Comparison of ENCODE assay signal across 1 cellular context in the genomic region with DNA sequence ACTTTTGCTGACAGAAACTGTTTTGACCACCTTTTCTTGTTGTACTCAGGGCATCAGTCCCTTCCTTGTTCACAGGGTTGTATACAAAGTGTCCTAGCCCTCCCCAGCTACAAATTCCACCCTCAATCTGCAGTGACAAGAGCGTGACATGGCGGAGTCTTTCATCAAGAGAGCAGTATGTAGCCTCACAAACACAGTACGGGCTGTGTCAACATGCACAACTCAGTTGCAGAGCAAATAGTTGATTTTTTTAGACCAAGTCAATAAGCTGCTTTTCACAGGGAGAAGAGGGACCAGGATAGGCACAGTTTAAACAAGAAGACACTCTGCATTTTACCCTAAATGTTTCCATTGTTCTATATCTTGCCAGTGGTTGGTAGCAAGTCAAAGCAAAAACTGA.
A peak's percentile ranks its signal among the peaks of the same experiment; 100 is the strongest.
TF ChIP-seq lines count a peak whose summit lies in the region.

No MANE protein-coding gene starts in this region.

TF ChIP-seq in HepG2, 621 proteins besides CTCF, POLR2A, EP300 and RAD21 (continued from another document and continues in another):
- TF ChIP-seq PAXIP1 (CRISPR knock-in tag; conservative IDR thresholded peaks at IDR 0.05) = peak; percentile 62
- TF ChIP-seq BRD4 (CRISPR knock-in tag; IDR thresholded peaks at IDR 0.05) = no peak
- TF ChIP-seq, protein P1, sequence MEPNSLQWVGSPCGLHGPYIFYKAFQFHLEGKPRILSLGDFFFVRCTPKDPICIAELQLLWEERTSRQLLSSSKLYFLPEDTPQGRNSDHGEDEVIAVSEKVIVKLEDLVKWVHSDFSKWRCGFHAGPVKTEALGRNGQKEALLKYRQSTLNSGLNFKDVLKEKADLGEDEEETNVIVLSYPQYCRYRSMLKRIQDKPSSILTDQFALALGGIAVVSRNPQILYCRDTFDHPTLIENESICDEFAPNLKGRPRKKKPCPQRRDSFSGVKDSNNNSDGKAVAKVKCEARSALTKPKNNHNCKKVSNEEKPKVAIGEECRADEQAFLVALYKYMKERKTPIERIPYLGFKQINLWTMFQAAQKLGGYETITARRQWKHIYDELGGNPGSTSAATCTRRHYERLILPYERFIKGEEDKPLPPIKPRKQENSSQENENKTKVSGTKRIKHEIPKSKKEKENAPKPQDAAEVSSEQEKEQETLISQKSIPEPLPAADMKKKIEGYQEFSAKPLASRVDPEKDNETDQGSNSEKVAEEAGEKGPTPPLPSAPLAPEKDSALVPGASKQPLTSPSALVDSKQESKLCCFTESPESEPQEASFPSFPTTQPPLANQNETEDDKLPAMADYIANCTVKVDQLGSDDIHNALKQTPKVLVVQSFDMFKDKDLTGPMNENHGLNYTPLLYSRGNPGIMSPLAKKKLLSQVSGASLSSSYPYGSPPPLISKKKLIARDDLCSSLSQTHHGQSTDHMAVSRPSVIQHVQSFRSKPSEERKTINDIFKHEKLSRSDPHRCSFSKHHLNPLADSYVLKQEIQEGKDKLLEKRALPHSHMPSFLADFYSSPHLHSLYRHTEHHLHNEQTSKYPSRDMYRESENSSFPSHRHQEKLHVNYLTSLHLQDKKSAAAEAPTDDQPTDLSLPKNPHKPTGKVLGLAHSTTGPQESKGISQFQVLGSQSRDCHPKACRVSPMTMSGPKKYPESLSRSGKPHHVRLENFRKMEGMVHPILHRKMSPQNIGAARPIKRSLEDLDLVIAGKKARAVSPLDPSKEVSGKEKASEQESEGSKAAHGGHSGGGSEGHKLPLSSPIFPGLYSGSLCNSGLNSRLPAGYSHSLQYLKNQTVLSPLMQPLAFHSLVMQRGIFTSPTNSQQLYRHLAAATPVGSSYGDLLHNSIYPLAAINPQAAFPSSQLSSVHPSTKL (CRISPR knock-in tag; IDR thresholded peaks at IDR 0.05) = peak; percentile 60
- no peak for TF ChIP-seq ZNF619 (CRISPR knock-in tag; IDR thresholded peaks at IDR 0.05)
- TF ChIP-seq, protein P2, sequence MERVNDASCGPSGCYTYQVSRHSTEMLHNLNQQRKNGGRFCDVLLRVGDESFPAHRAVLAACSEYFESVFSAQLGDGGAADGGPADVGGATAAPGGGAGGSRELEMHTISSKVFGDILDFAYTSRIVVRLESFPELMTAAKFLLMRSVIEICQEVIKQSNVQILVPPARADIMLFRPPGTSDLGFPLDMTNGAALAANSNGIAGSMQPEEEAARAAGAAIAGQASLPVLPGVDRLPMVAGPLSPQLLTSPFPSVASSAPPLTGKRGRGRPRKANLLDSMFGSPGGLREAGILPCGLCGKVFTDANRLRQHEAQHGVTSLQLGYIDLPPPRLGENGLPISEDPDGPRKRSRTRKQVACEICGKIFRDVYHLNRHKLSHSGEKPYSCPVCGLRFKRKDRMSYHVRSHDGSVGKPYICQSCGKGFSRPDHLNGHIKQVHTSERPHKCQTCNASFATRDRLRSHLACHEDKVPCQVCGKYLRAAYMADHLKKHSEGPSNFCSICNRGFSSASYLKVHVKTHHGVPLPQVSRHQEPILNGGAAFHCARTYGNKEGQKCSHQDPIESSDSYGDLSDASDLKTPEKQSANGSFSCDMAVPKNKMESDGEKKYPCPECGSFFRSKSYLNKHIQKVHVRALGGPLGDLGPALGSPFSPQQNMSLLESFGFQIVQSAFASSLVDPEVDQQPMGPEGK (CRISPR knock-in tag; IDR thresholded peaks at IDR 0.05) = peak; percentile 88
- TF ChIP-seq, protein P3, sequence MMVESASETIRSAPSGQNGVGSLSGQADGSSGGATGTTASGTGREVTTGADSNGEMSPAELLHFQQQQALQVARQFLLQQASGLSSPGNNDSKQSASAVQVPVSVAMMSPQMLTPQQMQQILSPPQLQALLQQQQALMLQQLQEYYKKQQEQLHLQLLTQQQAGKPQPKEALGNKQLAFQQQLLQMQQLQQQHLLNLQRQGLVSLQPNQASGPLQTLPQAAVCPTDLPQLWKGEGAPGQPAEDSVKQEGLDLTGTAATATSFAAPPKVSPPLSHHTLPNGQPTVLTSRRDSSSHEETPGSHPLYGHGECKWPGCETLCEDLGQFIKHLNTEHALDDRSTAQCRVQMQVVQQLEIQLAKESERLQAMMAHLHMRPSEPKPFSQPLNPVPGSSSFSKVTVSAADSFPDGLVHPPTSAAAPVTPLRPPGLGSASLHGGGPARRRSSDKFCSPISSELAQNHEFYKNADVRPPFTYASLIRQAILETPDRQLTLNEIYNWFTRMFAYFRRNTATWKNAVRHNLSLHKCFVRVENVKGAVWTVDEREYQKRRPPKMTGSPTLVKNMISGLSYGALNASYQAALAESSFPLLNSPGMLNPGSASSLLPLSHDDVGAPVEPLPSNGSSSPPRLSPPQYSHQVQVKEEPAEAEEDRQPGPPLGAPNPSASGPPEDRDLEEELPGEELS (CRISPR knock-in tag; IDR thresholded peaks at IDR 0.05) = peak; percentile 73
- no peak for TF ChIP-seq RCOR2 (CRISPR knock-in tag; IDR thresholded peaks at IDR 0.05)
- peak; percentile 60 for TF ChIP-seq SALL1 (CRISPR knock-in tag; IDR thresholded peaks at IDR 0.05)
- TF ChIP-seq ZNF362 (CRISPR knock-in tag; IDR thresholded peaks at IDR 0.05; ENCODE audit: borderline replicate concordance) = peak; percentile 74; the same call in 1 of the 2 replicates
- peak; percentile 56; the same call in 1 of the 2 replicates for TF ChIP-seq FOXK1 (CRISPR knock-in tag; IDR thresholded peaks at IDR 0.05; ENCODE audit: borderline replicate concordance, low read depth)
- TF ChIP-seq ZFP36 (IDR thresholded peaks at IDR 0.05; ENCODE audit: borderline replicate concordance, low read depth, low read length, partially characterized antibody) = peak; percentile 14
- no peak for TF ChIP-seq CBX5 (CRISPR knock-in tag; IDR thresholded peaks at IDR 0.05; ENCODE audit: borderline replicate concordance)
- TF ChIP-seq BHLHE40 (IDR thresholded peaks at IDR 0.05; ENCODE audit: low read length) = peak; percentile 57
- no peak for TF ChIP-seq SOX13 (IDR thresholded peaks at IDR 0.05)
- TF ChIP-seq SOX13 (CRISPR knock-in tag; conservative IDR thresholded peaks at IDR 0.05 in 1 of 2, IDR thresholded peaks at IDR 0.05 in 1 of 2) = peak in 1 of 2 experiments; percentile 64; a peak in 2 of 4 replicates
- TF ChIP-seq FOSL2 (CRISPR knock-in tag; IDR thresholded peaks at IDR 0.05) = peak; percentile 28; the same call in 1 of the 2 replicates
- no peak for TF ChIP-seq ZNF367 (CRISPR knock-in tag; IDR thresholded peaks at IDR 0.05; ENCODE audit: borderline replicate concordance)
- peak; percentile 53 for TF ChIP-seq BCL6 (CRISPR knock-in tag; IDR thresholded peaks at IDR 0.05)
- TF ChIP-seq PLRG1 (conservative IDR thresholded peaks at IDR 0.05) = no peak
- peak; percentile 96 for TF ChIP-seq FOXA3 (CRISPR knock-in tag; IDR thresholded peaks at IDR 0.05)
- peak; percentile 66; the same call in 1 of the 2 replicates for TF ChIP-seq SOX5 (CRISPR knock-in tag; IDR thresholded peaks at IDR 0.05; ENCODE audit: borderline replicate concordance)
- TF ChIP-seq, protein P4, sequence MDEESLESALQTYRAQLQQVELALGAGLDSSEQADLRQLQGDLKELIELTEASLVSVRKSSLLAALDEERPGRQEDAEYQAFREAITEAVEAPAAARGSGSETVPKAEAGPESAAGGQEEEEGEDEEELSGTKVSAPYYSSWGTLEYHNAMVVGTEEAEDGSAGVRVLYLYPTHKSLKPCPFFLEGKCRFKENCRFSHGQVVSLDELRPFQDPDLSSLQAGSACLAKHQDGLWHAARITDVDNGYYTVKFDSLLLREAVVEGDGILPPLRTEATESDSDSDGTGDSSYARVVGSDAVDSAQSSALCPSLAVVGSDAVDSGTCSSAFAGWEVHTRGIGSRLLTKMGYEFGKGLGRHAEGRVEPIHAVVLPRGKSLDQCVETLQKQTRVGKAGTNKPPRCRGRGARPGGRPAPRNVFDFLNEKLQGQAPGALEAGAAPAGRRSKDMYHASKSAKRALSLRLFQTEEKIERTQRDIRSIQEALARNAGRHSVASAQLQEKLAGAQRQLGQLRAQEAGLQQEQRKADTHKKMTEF (CRISPR knock-in tag; IDR thresholded peaks at IDR 0.05) = 0 out of 2 replicates have a peak, but pooled peaks have one; percentile 29
- TF ChIP-seq STAT5B (CRISPR knock-in tag; IDR thresholded peaks at IDR 0.05) = no peak
- TF ChIP-seq CREM (IDR thresholded peaks at IDR 0.05) = peak; percentile 45; the same call in 1 of the 2 replicates
- TF ChIP-seq CREM (CRISPR knock-in tag; IDR thresholded peaks at IDR 0.05) = no peak
- peak; percentile 53; the same call in 1 of the 2 replicates for TF ChIP-seq FOXO1 (CRISPR knock-in tag; IDR thresholded peaks at IDR 0.05)
- TF ChIP-seq CCDC6 (CRISPR knock-in tag; IDR thresholded peaks at IDR 0.05) = no peak
- no peak for TF ChIP-seq MXI1 (IDR thresholded peaks at IDR 0.05; ENCODE audit: borderline replicate concordance, low read depth, low read length)
- peak; percentile 90 for TF ChIP-seq TCF7 (IDR thresholded peaks at IDR 0.05; ENCODE audit: low read depth)
- TF ChIP-seq, protein P5, sequence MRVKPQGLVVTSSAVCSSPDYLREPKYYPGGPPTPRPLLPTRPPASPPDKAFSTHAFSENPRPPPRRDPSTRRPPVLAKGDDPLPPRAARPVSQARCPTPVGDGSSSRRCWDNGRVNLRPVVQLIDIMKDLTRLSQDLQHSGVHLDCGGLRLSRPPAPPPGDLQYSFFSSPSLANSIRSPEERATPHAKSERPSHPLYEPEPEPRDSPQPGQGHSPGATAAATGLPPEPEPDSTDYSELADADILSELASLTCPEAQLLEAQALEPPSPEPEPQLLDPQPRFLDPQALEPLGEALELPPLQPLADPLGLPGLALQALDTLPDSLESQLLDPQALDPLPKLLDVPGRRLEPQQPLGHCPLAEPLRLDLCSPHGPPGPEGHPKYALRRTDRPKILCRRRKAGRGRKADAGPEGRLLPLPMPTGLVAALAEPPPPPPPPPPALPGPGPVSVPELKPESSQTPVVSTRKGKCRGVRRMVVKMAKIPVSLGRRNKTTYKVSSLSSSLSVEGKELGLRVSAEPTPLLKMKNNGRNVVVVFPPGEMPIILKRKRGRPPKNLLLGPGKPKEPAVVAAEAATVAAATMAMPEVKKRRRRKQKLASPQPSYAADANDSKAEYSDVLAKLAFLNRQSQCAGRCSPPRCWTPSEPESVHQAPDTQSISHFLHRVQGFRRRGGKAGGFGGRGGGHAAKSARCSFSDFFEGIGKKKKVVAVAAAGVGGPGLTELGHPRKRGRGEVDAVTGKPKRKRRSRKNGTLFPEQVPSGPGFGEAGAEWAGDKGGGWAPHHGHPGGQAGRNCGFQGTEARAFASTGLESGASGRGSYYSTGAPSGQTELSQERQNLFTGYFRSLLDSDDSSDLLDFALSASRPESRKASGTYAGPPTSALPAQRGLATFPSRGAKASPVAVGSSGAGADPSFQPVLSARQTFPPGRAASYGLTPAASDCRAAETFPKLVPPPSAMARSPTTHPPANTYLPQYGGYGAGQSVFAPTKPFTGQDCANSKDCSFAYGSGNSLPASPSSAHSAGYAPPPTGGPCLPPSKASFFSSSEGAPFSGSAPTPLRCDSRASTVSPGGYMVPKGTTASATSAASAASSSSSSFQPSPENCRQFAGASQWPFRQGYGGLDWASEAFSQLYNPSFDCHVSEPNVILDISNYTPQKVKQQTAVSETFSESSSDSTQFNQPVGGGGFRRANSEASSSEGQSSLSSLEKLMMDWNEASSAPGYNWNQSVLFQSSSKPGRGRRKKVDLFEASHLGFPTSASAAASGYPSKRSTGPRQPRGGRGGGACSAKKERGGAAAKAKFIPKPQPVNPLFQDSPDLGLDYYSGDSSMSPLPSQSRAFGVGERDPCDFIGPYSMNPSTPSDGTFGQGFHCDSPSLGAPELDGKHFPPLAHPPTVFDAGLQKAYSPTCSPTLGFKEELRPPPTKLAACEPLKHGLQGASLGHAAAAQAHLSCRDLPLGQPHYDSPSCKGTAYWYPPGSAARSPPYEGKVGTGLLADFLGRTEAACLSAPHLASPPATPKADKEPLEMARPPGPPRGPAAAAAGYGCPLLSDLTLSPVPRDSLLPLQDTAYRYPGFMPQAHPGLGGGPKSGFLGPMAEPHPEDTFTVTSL (CRISPR knock-in tag; IDR thresholded peaks at IDR 0.05; ENCODE audit: borderline replicate concordance) = peak; percentile 67; the same call in 1 of the 2 replicates
- TF ChIP-seq HMG20A (CRISPR knock-in tag; IDR thresholded peaks at IDR 0.05; ENCODE audit: borderline replicate concordance) = peak; percentile 41; the same call in 1 of the 2 replicates
- 0 out of 2 replicates have a peak, but pooled peaks have one; percentile 35 for TF ChIP-seq ZNF331 (CRISPR knock-in tag; IDR thresholded peaks at IDR 0.05)
